10 cellular contexts compared by ENCODE assay signal in the genomic region with DNA sequence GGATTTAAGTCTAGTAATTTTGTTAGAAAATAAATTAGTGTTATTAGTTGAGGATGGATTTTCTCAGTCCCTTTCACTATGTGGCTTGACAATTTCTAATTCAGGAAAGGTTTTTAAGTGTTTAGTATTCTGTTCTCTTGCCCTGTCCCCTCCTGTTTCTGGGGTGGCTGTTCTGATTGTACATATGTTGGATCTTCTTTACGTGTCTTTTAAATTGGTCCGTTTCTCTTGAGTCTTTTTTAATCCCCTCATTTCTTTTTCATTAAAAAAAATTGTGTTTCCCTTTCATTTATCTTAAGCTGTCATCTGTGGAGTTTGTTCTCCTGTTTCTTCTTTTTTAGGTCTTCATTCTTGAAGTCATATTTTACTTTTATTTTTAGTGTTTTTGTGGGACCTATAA.
"Had no signal": no experiment of that assay in that cellular context is flagged by ENCODE, and none has a peak within 500 bp of the region (broad histone marks: within the 10 kb centered on the region; RNA-seq: fewer than 3 reads in every experiment).

No MANE protein-coding gene starts in this region.

- ATAC-seq: gastroesophageal sphincter; left lung; mucosa of descending colon; psoas muscle; right lobe of liver; stimulated activated memory B cell treated with anti-CD40 and anti-IgM and Interleukin-4, amounts not matched to agents 10 μg/mL and 1 μg/mL and 100 μg/mL, for 72 hours had no signal

- H3K27me3 Mint-ChIP-seq: stimulated activated memory B cell treated with anti-CD40 and anti-IgM and Interleukin-4, amounts not matched to agents 10 μg/mL and 1 μg/mL and 100 μg/mL, for 72 hours had no signal

- DNase-seq: activated CD4-positive, alpha-beta T cell treated with anti-CD3 and anti-CD28 coated beads for 4 hours; left lung; mucosa of descending colon; psoas muscle had no signal

- H3K36me3 ChIP-seq: right lobe of liver had no signal

- H3K4me3 ChIP-seq: gastroesophageal sphincter, left lung, mucosa of descending colon, psoas muscle, right lobe of liver, tibial nerve, vagina had no signal

- H3K27ac Mint-ChIP-seq: nephron; stimulated activated memory B cell treated with anti-CD40 and anti-IgM and Interleukin-4, amounts not matched to agents 10 μg/mL and 1 μg/mL and 100 μg/mL, for 72 hours had no signal

- H3K4me1 ChIP-seq: gastroesophageal sphincter, psoas muscle, tibial nerve, vagina had no signal

- H3K27me3 ChIP-seq: gastroesophageal sphincter, left lung, right lobe of liver, tibial nerve, vagina had no signal

- H3K4me3 Mint-ChIP-seq: nephron; stimulated activated memory B cell treated with anti-CD40 and anti-IgM and Interleukin-4, amounts not matched to agents 10 μg/mL and 1 μg/mL and 100 μg/mL, for 72 hours had no signal

- H3K4me1 Mint-ChIP-seq: nephron had no signal

- H3K27ac ChIP-seq: gastroesophageal sphincter, left lung, psoas muscle, right lobe of liver, tibial nerve, vagina had no signal
